In the genomic region with DNA sequence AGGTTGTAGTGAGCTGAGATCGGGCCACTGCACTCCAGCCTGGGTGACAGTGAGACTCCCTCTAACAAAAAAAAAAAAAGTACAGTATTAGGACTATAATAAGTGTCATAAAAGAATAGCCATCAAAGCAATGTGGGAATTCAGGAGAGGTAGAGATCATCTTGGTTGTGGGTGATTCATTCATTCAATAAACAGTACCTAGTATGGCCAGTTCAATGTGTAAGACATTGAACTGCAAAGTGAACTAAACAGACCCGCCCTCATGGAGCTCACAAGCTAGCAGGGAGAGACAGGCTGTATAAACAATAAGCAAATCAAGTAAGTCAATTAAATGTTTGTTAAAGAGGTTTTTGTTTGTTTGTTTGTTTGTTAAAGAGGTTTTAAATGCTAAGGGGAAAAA, we compare ENCODE assay signal across 20 cellular contexts.
"Had no signal": no experiment of that assay in that cellular context is flagged by ENCODE, and none has a peak within 500 bp of the region (broad histone marks: within the 10 kb centered on the region; RNA-seq: fewer than 3 reads in every experiment).

No MANE protein-coding gene starts in this region.

- H3K36me3 ChIP-seq: colonic mucosa, esophagus muscularis mucosa, gastroesophageal sphincter, spleen, transverse colon had no signal

- H3K4me1 ChIP-seq: colonic mucosa, gastroesophageal sphincter, parathyroid adenoma, psoas muscle, spleen, testis, transverse colon had no signal

- H3K27ac Mint-ChIP-seq: endodermal cell; naive thymus-derived CD4-positive, alpha-beta T cell; nephron progenitor cell; stimulated activated naive B cell treated with anti-CD40 and anti-IgM and Interleukin-4, amounts not matched to agents 10 μg/mL and 1 μg/mL and 100 μg/mL, for 72 hours; stimulated activated naive CD8-positive, alpha-beta T cell treated with anti-CD3 and anti-CD28 coated beads, Interleukin-15, amount 100 ng/mL, for 72 hours had no signal

- DNase-seq: colonic mucosa; effector CD4-positive, alpha-beta T cell; endodermal cell; glutamatergic neuron; naive thymus-derived CD4-positive, alpha-beta T cell; nephron progenitor cell; psoas muscle; retina; spleen; stimulated activated CD4-positive, alpha-beta T cell treated with anti-CD3 and anti-CD28 coated beads, Interleukin-15, amount 100 ng/mL, for 24 hours; stimulated activated CD4-positive, alpha-beta T cell treated with anti-CD3 and anti-CD28 coated beads, Interleukin-1b, Interleukin-23, amount 100 ng/mL, for 48 hours; stimulated activated CD4-positive, alpha-beta T cell treated with anti-CD3 and anti-CD28 coated beads, Interleukin-4, amount 100 ng/mL, for 4 hours; stimulated activated naive B cell treated with anti-CD40 and anti-IgM and Interleukin-4, amounts not matched to agents 10 μg/mL and 1 μg/mL and 100 μg/mL, for 72 hours; stimulated activated naive CD8-positive, alpha-beta T cell treated with anti-CD3 and anti-CD28 coated beads, Interleukin-15, amount 100 ng/mL, for 72 hours; testis; transverse colon had no signal

- H3K27me3 Mint-ChIP-seq: stimulated activated naive CD8-positive, alpha-beta T cell treated with anti-CD3 and anti-CD28 coated beads, Interleukin-15, amount 100 ng/mL, for 72 hours had no signal

- H3K79me2 ChIP-seq: parathyroid adenoma had no signal

- H3K27me3 ChIP-seq: colonic mucosa, esophagus muscularis mucosa, gastroesophageal sphincter, spleen, testis, transverse colon had no signal

- H3K4me1 Mint-ChIP-seq: stimulated activated naive B cell treated with anti-CD40 and anti-IgM and Interleukin-4, amounts not matched to agents 10 μg/mL and 1 μg/mL and 100 μg/mL, for 72 hours had no signal

- ATAC-seq: gastroesophageal sphincter; naive thymus-derived CD4-positive, alpha-beta T cell; psoas muscle; sciatic nerve; stimulated activated naive B cell treated with anti-CD40 and anti-IgM and Interleukin-4, amounts not matched to agents 10 μg/mL and 1 μg/mL and 100 μg/mL, for 72 hours; stimulated activated naive CD8-positive, alpha-beta T cell treated with anti-CD3 and anti-CD28 coated beads, Interleukin-15, amount 100 ng/mL, for 72 hours had no signal

- H2AFZ ChIP-seq: parathyroid adenoma had no signal

- H3K9me3 ChIP-seq: colonic mucosa, esophagus muscularis mucosa, gastroesophageal sphincter, psoas muscle, spleen, testis, transverse colon had no signal

- H3K4me3 ChIP-seq: colonic mucosa, esophagus muscularis mucosa, gastroesophageal sphincter, psoas muscle, spleen, testis, transverse colon had no signal

- H3K36me3 Mint-ChIP-seq: naive thymus-derived CD4-positive, alpha-beta T cell; stimulated activated naive B cell treated with anti-CD40 and anti-IgM and Interleukin-4, amounts not matched to agents 10 μg/mL and 1 μg/mL and 100 μg/mL, for 72 hours had no signal

- H3K4me3 Mint-ChIP-seq: endodermal cell; naive thymus-derived CD4-positive, alpha-beta T cell; nephron progenitor cell; stimulated activated naive B cell treated with anti-CD40 and anti-IgM and Interleukin-4, amounts not matched to agents 10 μg/mL and 1 μg/mL and 100 μg/mL, for 72 hours; stimulated activated naive CD8-positive, alpha-beta T cell treated with anti-CD3 and anti-CD28 coated beads, Interleukin-15, amount 100 ng/mL, for 72 hours had no signal

- H3K9me3 Mint-ChIP-seq: endodermal cell; nephron progenitor cell; stimulated activated naive B cell treated with anti-CD40 and anti-IgM and Interleukin-4, amounts not matched to agents 10 μg/mL and 1 μg/mL and 100 μg/mL, for 72 hours; stimulated activated naive CD8-positive, alpha-beta T cell treated with anti-CD3 and anti-CD28 coated beads, Interleukin-15, amount 100 ng/mL, for 72 hours had no signal

- H3K27ac ChIP-seq: colonic mucosa, esophagus muscularis mucosa, gastroesophageal sphincter, parathyroid adenoma, psoas muscle, spleen, testis, transverse colon had no signal
